Comparison of ENCODE assay signal across 1 cellular context in genomic region chr2:179825494-179825893, GRCh38.
TF ChIP-seq lines count a peak whose summit lies in the region.

No MANE protein-coding gene starts in this region.

TF ChIP-seq in K562, 482 proteins besides CTCF, POLR2A, EP300 and RAD21 (continued from another document and continues in another):
- TF ChIP-seq RREB1 (CRISPR knock-in tag; IDR thresholded peaks at IDR 0.05) (no peak), DPF2 (IDR thresholded peaks at IDR 0.05) (peak; percentile 65), ZKSCAN3 (CRISPR knock-in tag; IDR thresholded peaks at IDR 0.05) (no peak), CTCFL (IDR thresholded peaks at IDR 0.05; ENCODE audit: borderline replicate concordance, insufficient read depth, low read depth, low read length, poor library complexity, severe bottlenecking) (no peak), ZBTB12 (CRISPR knock-in tag; IDR thresholded peaks at IDR 0.05) (no peak), ZBTB43 (CRISPR knock-in tag; IDR thresholded peaks at IDR 0.05) (no peak), ZNF395 (CRISPR knock-in tag; IDR thresholded peaks at IDR 0.05) (no peak), TRIM24 (IDR thresholded peaks at IDR 0.05) (peak in 1 of 2 experiments; percentile 19; a peak in 1 of 4 replicates), CCAR2 (IDR thresholded peaks at IDR 0.05; ENCODE audit: low read depth, low read length) (no peak), NONO (IDR thresholded peaks at IDR 0.05; ENCODE audit: low read depth in 2 of 2, low read length in 1 of 2) (no peak), CEBPB (tag; IDR thresholded peaks at IDR 0.05) (peak; percentile 66), HDAC1 (IDR thresholded peaks at IDR 0.05) (peak in 1 of 2 experiments; percentile 52; a peak in 1 of 4 replicates), STAT5B (CRISPR knock-in tag; IDR thresholded peaks at IDR 0.05) (no peak), ZNF589 (CRISPR knock-in tag; IDR thresholded peaks at IDR 0.05; ENCODE audit: low read depth) (0 out of 2 replicates have a peak, but pooled peaks have one; percentile 32), HMBOX1 (IDR thresholded peaks at IDR 0.05) (peak; percentile 96), NR4A1 (CRISPR knock-in tag; IDR thresholded peaks at IDR 0.05) (no peak), NR4A1 (tag; IDR thresholded peaks at IDR 0.05) (no peak), COPS2 (conservative IDR thresholded peaks at IDR 0.05) (no peak), CBX3 (IDR thresholded peaks at IDR 0.05; ENCODE audit: borderline replicate concordance in 1 of 2, low read length in 2 of 2) (peak in 1 of 2 experiments; percentile 46; a peak in 1 of 3 replicates), EP400 (IDR thresholded peaks at IDR 0.05) (no peak), TAF15 (IDR thresholded peaks at IDR 0.05; ENCODE audit: low read depth, low read length) (no peak), MAZ (CRISPR knock-in tag; conservative IDR thresholded peaks at IDR 0.05 in 1 of 2, IDR thresholded peaks at IDR 0.05 in 1 of 2) (no peak), TAF9B (IDR thresholded peaks at IDR 0.05; ENCODE audit: partially characterized antibody) (no peak), NFE2 (IDR thresholded peaks at IDR 0.05; ENCODE audit: low read depth) (peak; percentile 13; the same call in 1 of the 2 replicates), CCNT2 (IDR thresholded peaks at IDR 0.05; ENCODE audit: borderline replicate concordance, extremely low read depth, insufficient read length, low read depth, low read length) (no peak), RBBP5 (IDR thresholded peaks at IDR 0.05; ENCODE audit: borderline replicate concordance, insufficient read depth, low read length, poor library complexity, severe bottlenecking) (no peak), FOS (IDR thresholded peaks at IDR 0.05; ENCODE audit: extremely low read depth, insufficient read length) (peak; percentile 19), BRCA1 (IDR thresholded peaks at IDR 0.05) (no peak), BRCA1 (CRISPR knock-in tag; IDR thresholded peaks at IDR 0.05) (no peak), HDAC2 (IDR thresholded peaks at IDR 0.05) (0 out of 2 replicates have a peak, but pooled peaks have one; percentile 47), SPI1 (IDR thresholded peaks at IDR 0.05; ENCODE audit: borderline replicate concordance, low read depth, low read length) (peak; percentile 80), DACH1 (IDR thresholded peaks at IDR 0.05; ENCODE audit: partially characterized antibody) (no peak), TAL1 (IDR thresholded peaks at IDR 0.05) (0 out of 2 replicates have a peak, but pooled peaks have one; percentile 14), EHMT2 (IDR thresholded peaks at IDR 0.05) (peak; percentile 80), NR2C1 (IDR thresholded peaks at IDR 0.05) (no peak), NR2C1 (tag; IDR thresholded peaks at IDR 0.05) (no peak), AFF1 (IDR thresholded peaks at IDR 0.05; ENCODE audit: low read depth in 1 of 2, partially characterized antibody in 2 of 2) (no peak), FOXK2 (conservative IDR thresholded peaks at IDR 0.05 in 1 of 2, IDR thresholded peaks at IDR 0.05 in 1 of 2; ENCODE audit: low read depth in 2 of 2) (0 out of 4 replicates have a peak, but pooled peaks of 1 of the 2 experiments have one; percentile 36), ZNF609 (CRISPR knock-in tag; IDR thresholded peaks at IDR 0.05; ENCODE audit: borderline replicate concordance) (no peak)
